ENCODE assay signal across 13 cellular contexts in the genomic region with DNA sequence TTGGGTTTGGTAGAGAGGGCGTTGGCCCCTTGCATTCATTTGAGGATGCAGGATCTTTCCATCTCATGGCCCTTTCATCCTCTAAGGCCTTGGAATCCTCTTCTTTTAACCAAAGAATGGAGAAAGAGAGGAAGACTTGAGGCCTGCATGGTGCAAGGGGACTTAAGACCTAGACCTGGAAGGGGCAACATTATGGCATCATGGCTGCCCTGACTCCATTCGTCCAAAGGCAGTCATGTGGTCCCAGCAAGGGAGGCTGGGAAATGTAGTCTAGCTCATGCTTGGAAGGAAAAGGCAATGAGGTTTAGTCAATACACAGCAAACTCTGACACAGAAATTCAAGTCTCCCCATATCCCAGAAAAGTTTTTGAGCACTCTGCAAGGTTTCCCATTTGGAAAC. TPM values are rescaled to one million over a fixed set of nuclear protein-coding genes. Genes with fewer than 3 reads are reported as not detected.
DNase-seq lines count a peak whose midpoint lies in the region; ATAC-seq, FAIRE-seq and TF ChIP-seq lines count a peak whose summit lies in the region.
"Had no signal": no experiment of that assay in that cellular context is flagged by ENCODE, and none has a peak within 500 bp of the region (broad histone marks: within the 10 kb centered on the region; RNA-seq: fewer than 3 reads in every experiment).

No MANE protein-coding gene starts in this region.

- no peak overlapping the region for H3K4me3 ChIP-seq in kidney (ENCODE audit: low read length in 2 of 2)
- H3K4me3 ChIP-seq: upper lobe of left lung had no signal

- no peak overlapping the region for H3K9ac ChIP-seq in kidney (ENCODE audit: low read length in 2 of 2)

- H3K27ac ChIP-seq in kidney (ENCODE audit: low read depth in 2 of 2, low read length in 2 of 2) = no peak overlapping the region
- H3K27ac ChIP-seq: 22Rv1, upper lobe of left lung had no signal

- intact Hi-C loops in head of caudate nucleus (cut with DNase I) (no loop called here), kidney (cut with DNase I) (no loop called here)

- ATAC-seq in SK-N-SH treated with all-trans-retinoic acid at 6 μM for 48 hours (peak; percentile 75), HG03196 (IDR thresholded peaks at IDR 0.05; ENCODE audit: unreplicated experiment) (no peak)

- no peak for TF ChIP-seq CTCF in kidney (IDR thresholded peaks at IDR 0.05; ENCODE audit: borderline replicate concordance, extremely low read depth, insufficient read depth)

- no peaks in the 10 kb centered on the region for H3K9me3 ChIP-seq in kidney (ENCODE audit: control insufficient read depth in 1 of 2, low read length in 2 of 2)
- H3K9me3 ChIP-seq: upper lobe of left lung had no signal

- no peaks in the 10 kb centered on the region for H3K36me3 ChIP-seq in kidney (ENCODE audit: control insufficient read depth in 1 of 2, insufficient read depth in 2 of 2, low read length in 2 of 2)
- H3K36me3 ChIP-seq: upper lobe of left lung had no signal

- FAIRE-seq in kidney (lab: Jason Lieb, UNC) = no peak

- peak; percentile 36 for DNase-seq in DMS 273 (lab: John Stamatoyannopoulos, UW; ENCODE audit: unreplicated experiment)
- DNase-seq in DMS 273 treated with DMSO at 0.1 percent for 48 hours (lab: John Stamatoyannopoulos, UW) = no peak
- peak; percentile 2 for DNase-seq in HS-5 (ENCODE audit: low read depth)
- peak in 27 of 42 donors; percentile 14 to 76 (median 49) for DNase-seq in head of caudate nucleus
- DNase-seq in stimulated activated naive CD4-positive, alpha-beta T cell (lab: John Stamatoyannopoulos, UW) = no peak
- DNase-seq in kidney = no peak
- DNase-seq: effector CD8-positive, alpha-beta T cell; NCI-H1417; stimulated activated CD4-positive, alpha-beta T cell treated with anti-CD3 and anti-CD28 coated beads, Interleukin-12 subunit alpha, Interleukin-12 subunit beta, amount 100 ng/mL, for 4 hours; upper lobe of left lung had no signal

- H3K4me1 ChIP-seq in kidney (ENCODE audit: control insufficient read depth in 1 of 2, insufficient read depth in 1 of 2, low read depth in 1 of 2, low read length in 2 of 2) = peaks cover 9 to 13% of the 10 kb centered on the region in 2 donors

TF ChIP-seq in SK-N-SH treated with all-trans-retinoic acid at 6 μM for 48 hours, 23 proteins besides CTCF, POLR2A, EP300 and RAD21:
- TF ChIP-seq CSDC2 (CRISPR knock-in tag; IDR thresholded peaks at IDR 0.05) = no peak
- no peak for TF ChIP-seq ISL1 (CRISPR knock-in tag; IDR thresholded peaks at IDR 0.05)
- TF ChIP-seq PPARA (CRISPR knock-in tag; IDR thresholded peaks at IDR 0.05; ENCODE audit: borderline replicate concordance) = no peak
- TF ChIP-seq OSR1 (CRISPR knock-in tag; IDR thresholded peaks at IDR 0.05) = no peak
- TF ChIP-seq GLIS3 (CRISPR knock-in tag; IDR thresholded peaks at IDR 0.05) = no peak
- TF ChIP-seq RARB (CRISPR knock-in tag; IDR thresholded peaks at IDR 0.05) = no peak

RNA-seq across cellular contexts. Expression of a gene that starts 30.7 kb away (rescaled TPM):
- total RNA-seq in kidney = 8.0 TPM
- 4.6 TPM for polyA plus RNA-seq in kidney (ENCODE audit: insufficient read depth, low read depth, low replicate concordance)

Comparison
In these comparisons a context has a peak if more than half of its experiments do, and no peak if none do; other contexts are left out.
1. DNase-seq: peak in DMS 273 (single experiment), HS-5 (single experiment) and head of caudate nucleus (27 of 42); none in DMS 273 treated with DMSO at 0.1 percent for 48 hours (single experiment), stimulated activated naive CD4-positive, alpha-beta T cell (0 of 6) and kidney (single experiment).